8 cellular contexts compared by ENCODE assay signal in the genomic region with DNA sequence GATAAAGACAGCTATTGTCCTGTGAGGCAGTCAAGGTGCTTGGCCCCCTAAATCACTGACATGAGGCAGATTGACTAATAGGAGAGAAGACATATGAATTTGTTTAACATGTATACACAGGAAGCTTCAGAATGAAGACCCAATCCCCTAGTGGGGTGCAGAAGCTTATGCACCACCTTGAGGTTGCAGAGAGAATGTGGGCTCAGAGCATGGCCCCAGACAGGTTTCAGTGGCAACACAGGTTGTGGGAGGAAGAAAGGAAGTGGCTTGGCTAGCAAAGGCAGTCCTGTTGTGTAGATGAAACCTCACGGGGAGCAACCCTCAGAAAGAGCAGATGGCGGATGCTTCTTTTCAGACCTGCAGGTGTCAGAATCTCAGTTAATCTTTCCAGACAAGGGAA. TPM values are rescaled to one million over a fixed set of nuclear protein-coding genes. Genes with fewer than 3 reads are reported as not detected.
A peak's percentile ranks its signal among the peaks of the same experiment; 100 is the strongest.
DNase-seq lines count a peak whose midpoint lies in the region; ATAC-seq and TF ChIP-seq lines count a peak whose summit lies in the region.

No MANE protein-coding gene starts in this region.

- BruUV-seq in PC-3 (replicated peaks; lab: Mats Ljungman, UMichigan): no TSS peak

- H2AFZ ChIP-seq in SK-N-SH (ENCODE audit: low read depth): no peak overlapping the region
- H2AFZ ChIP-seq in PC-3 (ENCODE audit: low read length): no peak overlapping the region

- WGBS in SK-N-SH (ENCODE audit: low lambda C conversion rate): 80% methylated on average over 2 of the region's 2 CpGs

- H3K9me3 ChIP-seq in SK-N-SH: no peaks in the 10 kb centered on the region
- H3K9me3 ChIP-seq in mucosa of descending colon: no peaks in the 10 kb centered on the region
- H3K9me3 ChIP-seq in PC-3 (ENCODE audit: low read length): no peaks in the 10 kb centered on the region

- H3K27ac ChIP-seq in SK-N-SH (ENCODE audit: low read depth in 2 of 2, low read length in 1 of 2) (no peak overlapping the region), PC-3 (ENCODE audit: low read length) (no peak overlapping the region), RWPE1 (no peak overlapping the region)

- no peak for TF ChIP-seq CTCF in SK-N-SH (IDR thresholded peaks at IDR 0.05)
- no peak for TF ChIP-seq CTCF in mucosa of descending colon (IDR thresholded peaks at IDR 0.05)
- no peak for TF ChIP-seq CTCF in PC-3 (conservative IDR thresholded peaks at IDR 0.05; ENCODE audit: low read depth, low read length)
- no peak for TF ChIP-seq CTCF in RWPE1 (conservative IDR thresholded peaks at IDR 0.05; ENCODE audit: low read depth)

- POLR2A ChIA-PET in SK-N-SH (lab: Yijun Ruan, JAX): no interaction called here
- POLR2A ChIA-PET in PC-3 (lab: Charles Lee; ENCODE audit: unreplicated experiment): no interaction called here
- POLR2A ChIA-PET in RWPE1 (lab: Yijun Ruan, JAX; ENCODE audit: low non-redundant PET): no interaction called here

- no peak for TF ChIP-seq EP300 in SK-N-SH (IDR thresholded peaks at IDR 0.05; ENCODE audit: borderline replicate concordance in 1 of 2, low read depth in 1 of 2, low read length in 1 of 2)

- DNase-seq in SK-N-SH (no peak), mucosa of descending colon (peak in 1 of 3 donors; percentile 47), PC-3 (no peak), EL (no peak), RWPE1 (ENCODE audit: low spot score) (no peak)
- peak; percentile 46 to 59 for DNase-seq in activated CD4-positive, alpha-beta T cell treated with anti-CD3 and anti-CD28 coated beads, Interleukin-2, amount 50 U/mL, for 48 hours

- H3K4me1 ChIP-seq in SK-N-SH (ENCODE audit: control insufficient read depth in 1 of 2, insufficient read depth in 2 of 2, low read depth in 1 of 2, low read length in 1 of 2): no peaks in the 10 kb centered on the region
- no peaks in the 10 kb centered on the region for H3K4me1 ChIP-seq in mucosa of descending colon (ENCODE audit: low read depth)
- H3K4me1 ChIP-seq in PC-3 (ENCODE audit: insufficient read depth, low read length): peaks cover 10% of the 10 kb centered on the region

- no peaks in the 10 kb centered on the region for H3K9me2 ChIP-seq in SK-N-SH
- H3K9me2 ChIP-seq in PC-3 (replicated peaks; ENCODE audit: low read length): no peaks in the 10 kb centered on the region

- H3K9ac ChIP-seq in SK-N-SH (no peak overlapping the region), PC-3 (ENCODE audit: low read length) (no peak overlapping the region)

- no peaks in the 10 kb centered on the region; the same call in 1 of the 2 replicates for H3K27me3 ChIP-seq in SK-N-SH (ENCODE audit: insufficient read depth)
- peaks cover 7% of the 10 kb centered on the region; the same call in 1 of the 2 replicates for H3K27me3 ChIP-seq in PC-3 (ENCODE audit: low read length)

- no peaks in the 10 kb centered on the region for H4K20me1 ChIP-seq in SK-N-SH (ENCODE audit: insufficient read depth)
- H4K20me1 ChIP-seq in PC-3 (ENCODE audit: low read length): no peaks in the 10 kb centered on the region

- CTCF ChIA-PET in SK-N-SH (lab: Yijun Ruan, JAX): interaction anchor here (3.7 kb wide), 1 partner anchor 20 kb away, joined by 12 read pairs; no protein-coding TSS in a partner anchor
- CTCF ChIA-PET in PC-3 (lab: Charles Lee): no interaction called here
- CTCF ChIA-PET in RWPE1 (lab: Yijun Ruan, JAX): interaction anchor here (0.6 to 1.1 kb wide), 2 partner anchors 19 to 37 kb away, joined by 3 read pairs; no protein-coding TSS in a partner anchor

- intact Hi-C loops in mucosa of descending colon (cut with DNase I, micrococcal nuclease): no loop called here
- intact Hi-C loops in PC-3 (cut with micrococcal nuclease): no loop called here

- H3K36me3 ChIP-seq in SK-N-SH (replicated peaks in 1 of 2; ENCODE audit: control insufficient read depth in 1 of 2, insufficient read depth in 2 of 2, low read length in 1 of 2) (no peaks in the 10 kb centered on the region), mucosa of descending colon (ENCODE audit: low read depth) (no peaks in the 10 kb centered on the region), PC-3 (ENCODE audit: low read depth, low read length) (no peaks in the 10 kb centered on the region)

- H3K4me2 ChIP-seq in SK-N-SH (no peak overlapping the region), PC-3 (ENCODE audit: low read length) (no peak overlapping the region)

- H3K4me3 ChIP-seq in SK-N-SH (ENCODE audit: low read depth in 2 of 2, low read length in 1 of 2) (no peak overlapping the region), mucosa of descending colon (no peak overlapping the region), PC-3 (ENCODE audit: low read length) (no peak overlapping the region)

- H3F3A ChIP-seq in SK-N-SH (replicated peaks; ENCODE audit: insufficient read depth) (no peaks in the 10 kb centered on the region), PC-3 (ENCODE audit: low read length, unreplicated experiment) (no peaks in the 10 kb centered on the region)

- 0 out of 3 replicates have a peak, but pooled peaks have one; percentile 21 for ATAC-seq in SK-N-SH treated with all-trans-retinoic acid at 6 μM for 48 hours
- ATAC-seq in HG03342 (IDR thresholded peaks at IDR 0.05; ENCODE audit: unreplicated experiment): peak; percentile 99
- ATAC-seq in mucosa of descending colon: peak; percentile 91
- no peak for ATAC-seq in PC-3

- H3K79me2 ChIP-seq in SK-N-SH (ENCODE audit: insufficient read depth) (no peaks in the 10 kb centered on the region), PC-3 (ENCODE audit: low read length) (no peaks in the 10 kb centered on the region)

- TF ChIP-seq RAD21 in SK-N-SH (IDR thresholded peaks at IDR 0.05; ENCODE audit: low read length): no peak

TF ChIP-seq in SK-N-SH treated with all-trans-retinoic acid at 6 μM for 48 hours, 23 proteins besides CTCF, POLR2A, EP300 and RAD21 (continues in another document):
- TF ChIP-seq BACH2 (CRISPR knock-in tag; IDR thresholded peaks at IDR 0.05; ENCODE audit: borderline replicate concordance) (no peak), ARNTL (CRISPR knock-in tag; IDR thresholded peaks at IDR 0.05; ENCODE audit: borderline replicate concordance, low read depth) (no peak), ZFP3 (CRISPR knock-in tag; IDR thresholded peaks at IDR 0.05) (no peak), RARB (CRISPR knock-in tag; IDR thresholded peaks at IDR 0.05) (no peak), TOX (CRISPR knock-in tag; IDR thresholded peaks at IDR 0.05; ENCODE audit: borderline replicate concordance) (no peak), PPARA (CRISPR knock-in tag; IDR thresholded peaks at IDR 0.05; ENCODE audit: borderline replicate concordance) (no peak), OSR1 (CRISPR knock-in tag; IDR thresholded peaks at IDR 0.05) (no peak), ZC3H10 (CRISPR knock-in tag; IDR thresholded peaks at IDR 0.05) (no peak), TCF4 (CRISPR knock-in tag; IDR thresholded peaks at IDR 0.05; ENCODE audit: borderline replicate concordance) (no peak), ISL1 (CRISPR knock-in tag; IDR thresholded peaks at IDR 0.05) (no peak)
- TF ChIP-seq, protein P1, sequence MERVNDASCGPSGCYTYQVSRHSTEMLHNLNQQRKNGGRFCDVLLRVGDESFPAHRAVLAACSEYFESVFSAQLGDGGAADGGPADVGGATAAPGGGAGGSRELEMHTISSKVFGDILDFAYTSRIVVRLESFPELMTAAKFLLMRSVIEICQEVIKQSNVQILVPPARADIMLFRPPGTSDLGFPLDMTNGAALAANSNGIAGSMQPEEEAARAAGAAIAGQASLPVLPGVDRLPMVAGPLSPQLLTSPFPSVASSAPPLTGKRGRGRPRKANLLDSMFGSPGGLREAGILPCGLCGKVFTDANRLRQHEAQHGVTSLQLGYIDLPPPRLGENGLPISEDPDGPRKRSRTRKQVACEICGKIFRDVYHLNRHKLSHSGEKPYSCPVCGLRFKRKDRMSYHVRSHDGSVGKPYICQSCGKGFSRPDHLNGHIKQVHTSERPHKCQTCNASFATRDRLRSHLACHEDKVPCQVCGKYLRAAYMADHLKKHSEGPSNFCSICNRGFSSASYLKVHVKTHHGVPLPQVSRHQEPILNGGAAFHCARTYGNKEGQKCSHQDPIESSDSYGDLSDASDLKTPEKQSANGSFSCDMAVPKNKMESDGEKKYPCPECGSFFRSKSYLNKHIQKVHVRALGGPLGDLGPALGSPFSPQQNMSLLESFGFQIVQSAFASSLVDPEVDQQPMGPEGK (CRISPR knock-in tag; IDR thresholded peaks at IDR 0.05; ENCODE audit: borderline replicate concordance): no peak

TF ChIP-seq in SK-N-SH, 30 proteins besides CTCF, POLR2A, EP300 and RAD21:
- TF ChIP-seq POLR2AphosphoS5 (IDR thresholded peaks at IDR 0.05; ENCODE audit: low read depth, low read length) (no peak), RFX5 (IDR thresholded peaks at IDR 0.05; ENCODE audit: low read length) (no peak), GABPA (IDR thresholded peaks at IDR 0.05; ENCODE audit: low read depth) (no peak)
TF ChIP-seq in SK-N-SH: peak in this region for 0.

RNA-seq across cellular contexts. Expression of a gene that starts 37.0 kb away (rescaled TPM):
- 187 and 239 TPM in 2 replicates for polyA plus RNA-seq in SK-N-SH (2012; rRNA removed)
- 134 and 183 TPM in 2 replicates for polyA plus RNA-seq in SK-N-SH (2012; cell fraction: cytosol; rRNA removed)
- polyA plus RNA-seq in SK-N-SH (2012; cell fraction: nucleus; rRNA removed): 167 and 228 TPM in 2 replicates
- total RNA-seq in mucosa of descending colon (10 to 100 TPM; 35.8 to 81.2 (median 63.2) TPM), PC-3 (2014; rRNA removed) (536 and 538 TPM in 2 replicates)

Comparison
In these comparisons a context has a peak if more than half of its experiments do, and no peak if none do; other contexts are left out.
1. DNase-seq: peak in activated CD4-positive, alpha-beta T cell treated with anti-CD3 and anti-CD28 coated beads, Interleukin-2, amount 50 U/mL, for 48 hours (2 of 2); none in SK-N-SH (single experiment), PC-3 (single experiment), EL (single experiment) and RWPE1 (single experiment).